1 cellular context compared by ENCODE assay signal in the genomic region with DNA sequence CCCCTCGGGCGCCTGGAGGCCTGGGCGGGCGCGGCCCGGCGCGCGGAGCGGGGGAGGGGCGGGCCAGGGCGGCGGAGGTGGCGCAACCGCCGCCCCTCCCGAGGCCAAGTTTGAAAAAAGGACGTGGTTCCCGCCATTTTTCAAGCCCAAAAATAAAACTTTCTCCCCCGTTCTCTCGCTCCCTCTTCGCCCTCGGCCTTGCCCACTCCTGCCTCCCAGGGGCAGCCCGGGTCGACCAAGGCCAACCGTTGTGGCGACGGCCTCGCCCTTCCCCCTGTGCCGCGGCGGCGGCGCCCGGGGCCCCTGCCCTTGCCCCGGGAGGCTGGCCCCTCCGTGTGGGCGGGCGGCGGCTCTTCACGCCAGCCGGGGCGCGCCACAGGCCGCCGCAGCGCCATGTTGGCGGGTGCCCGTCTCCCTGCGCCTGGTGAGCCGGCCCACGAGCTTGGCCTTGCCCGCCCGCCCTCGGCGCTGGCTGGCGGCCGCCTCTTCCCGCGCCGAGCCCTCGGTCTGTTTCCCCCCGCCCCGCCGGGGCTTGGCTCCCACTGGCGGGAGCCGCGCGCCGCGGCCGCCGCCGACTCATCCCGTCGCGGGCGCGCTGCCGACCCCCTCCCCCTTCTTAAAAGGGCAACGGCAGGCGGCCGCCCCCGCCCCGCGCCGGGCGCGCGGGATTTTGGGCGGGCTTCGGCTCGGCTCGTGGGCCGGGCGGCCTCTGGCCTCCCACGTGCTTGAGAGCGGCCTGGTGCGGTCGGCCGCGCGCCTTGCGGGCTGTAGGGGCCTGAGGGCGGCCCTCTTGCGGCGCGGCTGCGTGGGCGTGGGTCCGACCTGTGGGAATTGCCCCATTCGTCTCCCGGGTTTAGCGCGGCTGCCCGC.
TF ChIP-seq lines count a peak whose summit lies in the region.

No MANE protein-coding gene starts in this region.

TF ChIP-seq in GM12878, 131 proteins besides CTCF, POLR2A, EP300 and RAD21 (continued from another document and continues in another):
- TF ChIP-seq, protein P1, sequence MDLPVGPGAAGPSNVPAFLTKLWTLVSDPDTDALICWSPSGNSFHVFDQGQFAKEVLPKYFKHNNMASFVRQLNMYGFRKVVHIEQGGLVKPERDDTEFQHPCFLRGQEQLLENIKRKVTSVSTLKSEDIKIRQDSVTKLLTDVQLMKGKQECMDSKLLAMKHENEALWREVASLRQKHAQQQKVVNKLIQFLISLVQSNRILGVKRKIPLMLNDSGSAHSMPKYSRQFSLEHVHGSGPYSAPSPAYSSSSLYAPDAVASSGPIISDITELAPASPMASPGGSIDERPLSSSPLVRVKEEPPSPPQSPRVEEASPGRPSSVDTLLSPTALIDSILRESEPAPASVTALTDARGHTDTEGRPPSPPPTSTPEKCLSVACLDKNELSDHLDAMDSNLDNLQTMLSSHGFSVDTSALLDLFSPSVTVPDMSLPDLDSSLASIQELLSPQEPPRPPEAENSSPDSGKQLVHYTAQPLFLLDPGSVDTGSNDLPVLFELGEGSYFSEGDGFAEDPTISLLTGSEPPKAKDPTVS (IDR thresholded peaks at IDR 0.05; ENCODE audit: low read depth, low read length): no peak
- TF ChIP-seq, protein P2, sequence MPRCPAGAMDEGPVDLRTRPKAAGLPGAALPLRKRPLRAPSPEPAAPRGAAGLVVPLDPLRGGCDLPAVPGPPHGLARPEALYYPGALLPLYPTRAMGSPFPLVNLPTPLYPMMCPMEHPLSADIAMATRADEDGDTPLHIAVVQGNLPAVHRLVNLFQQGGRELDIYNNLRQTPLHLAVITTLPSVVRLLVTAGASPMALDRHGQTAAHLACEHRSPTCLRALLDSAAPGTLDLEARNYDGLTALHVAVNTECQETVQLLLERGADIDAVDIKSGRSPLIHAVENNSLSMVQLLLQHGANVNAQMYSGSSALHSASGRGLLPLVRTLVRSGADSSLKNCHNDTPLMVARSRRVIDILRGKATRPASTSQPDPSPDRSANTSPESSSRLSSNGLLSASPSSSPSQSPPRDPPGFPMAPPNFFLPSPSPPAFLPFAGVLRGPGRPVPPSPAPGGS (IDR thresholded peaks at IDR 0.05; ENCODE audit: borderline replicate concordance, insufficient read depth, low read depth, low read length, poor library complexity, severe bottlenecking): peak; percentile 10
- no peak for TF ChIP-seq WRNIP1 (IDR thresholded peaks at IDR 0.05; ENCODE audit: borderline replicate concordance, low read depth, low read length)
- TF ChIP-seq SIX5 (IDR thresholded peaks at IDR 0.05; ENCODE audit: low read depth, low read length, severe bottlenecking): no peak
- no peak for TF ChIP-seq NRF1 (conservative IDR thresholded peaks at IDR 0.05; ENCODE audit: low read depth, low read length)
- no peak for TF ChIP-seq FOXM1 (IDR thresholded peaks at IDR 0.05; ENCODE audit: low read depth, low read length)
- TF ChIP-seq, protein P3, sequence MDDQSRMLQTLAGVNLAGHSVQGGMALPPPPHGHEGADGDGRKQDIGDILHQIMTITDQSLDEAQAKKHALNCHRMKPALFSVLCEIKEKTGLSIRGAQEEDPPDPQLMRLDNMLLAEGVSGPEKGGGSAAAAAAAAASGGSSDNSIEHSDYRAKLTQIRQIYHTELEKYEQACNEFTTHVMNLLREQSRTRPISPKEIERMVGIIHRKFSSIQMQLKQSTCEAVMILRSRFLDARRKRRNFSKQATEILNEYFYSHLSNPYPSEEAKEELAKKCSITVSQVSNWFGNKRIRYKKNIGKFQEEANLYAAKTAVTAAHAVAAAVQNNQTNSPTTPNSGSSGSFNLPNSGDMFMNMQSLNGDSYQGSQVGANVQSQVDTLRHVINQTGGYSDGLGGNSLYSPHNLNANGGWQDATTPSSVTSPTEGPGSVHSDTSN (IDR thresholded peaks at IDR 0.05; ENCODE audit: insufficient replicate concordance, low read depth, low read length): no peak
- TF ChIP-seq NFYA (IDR thresholded peaks at IDR 0.05; ENCODE audit: borderline replicate concordance, low read depth, low read length): no peak
- no peak for TF ChIP-seq IRF4 (IDR thresholded peaks at IDR 0.05; ENCODE audit: low read depth, low read length)
- TF ChIP-seq, protein P4, sequence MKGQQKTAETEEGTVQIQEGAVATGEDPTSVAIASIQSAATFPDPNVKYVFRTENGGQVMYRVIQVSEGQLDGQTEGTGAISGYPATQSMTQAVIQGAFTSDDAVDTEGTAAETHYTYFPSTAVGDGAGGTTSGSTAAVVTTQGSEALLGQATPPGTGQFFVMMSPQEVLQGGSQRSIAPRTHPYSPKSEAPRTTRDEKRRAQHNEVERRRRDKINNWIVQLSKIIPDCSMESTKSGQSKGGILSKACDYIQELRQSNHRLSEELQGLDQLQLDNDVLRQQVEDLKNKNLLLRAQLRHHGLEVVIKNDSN (IDR thresholded peaks at IDR 0.05; ENCODE audit: borderline replicate concordance, extremely low read length, insufficient read depth, low read depth, low read length): peak; percentile 43
- TF ChIP-seq, protein P5, sequence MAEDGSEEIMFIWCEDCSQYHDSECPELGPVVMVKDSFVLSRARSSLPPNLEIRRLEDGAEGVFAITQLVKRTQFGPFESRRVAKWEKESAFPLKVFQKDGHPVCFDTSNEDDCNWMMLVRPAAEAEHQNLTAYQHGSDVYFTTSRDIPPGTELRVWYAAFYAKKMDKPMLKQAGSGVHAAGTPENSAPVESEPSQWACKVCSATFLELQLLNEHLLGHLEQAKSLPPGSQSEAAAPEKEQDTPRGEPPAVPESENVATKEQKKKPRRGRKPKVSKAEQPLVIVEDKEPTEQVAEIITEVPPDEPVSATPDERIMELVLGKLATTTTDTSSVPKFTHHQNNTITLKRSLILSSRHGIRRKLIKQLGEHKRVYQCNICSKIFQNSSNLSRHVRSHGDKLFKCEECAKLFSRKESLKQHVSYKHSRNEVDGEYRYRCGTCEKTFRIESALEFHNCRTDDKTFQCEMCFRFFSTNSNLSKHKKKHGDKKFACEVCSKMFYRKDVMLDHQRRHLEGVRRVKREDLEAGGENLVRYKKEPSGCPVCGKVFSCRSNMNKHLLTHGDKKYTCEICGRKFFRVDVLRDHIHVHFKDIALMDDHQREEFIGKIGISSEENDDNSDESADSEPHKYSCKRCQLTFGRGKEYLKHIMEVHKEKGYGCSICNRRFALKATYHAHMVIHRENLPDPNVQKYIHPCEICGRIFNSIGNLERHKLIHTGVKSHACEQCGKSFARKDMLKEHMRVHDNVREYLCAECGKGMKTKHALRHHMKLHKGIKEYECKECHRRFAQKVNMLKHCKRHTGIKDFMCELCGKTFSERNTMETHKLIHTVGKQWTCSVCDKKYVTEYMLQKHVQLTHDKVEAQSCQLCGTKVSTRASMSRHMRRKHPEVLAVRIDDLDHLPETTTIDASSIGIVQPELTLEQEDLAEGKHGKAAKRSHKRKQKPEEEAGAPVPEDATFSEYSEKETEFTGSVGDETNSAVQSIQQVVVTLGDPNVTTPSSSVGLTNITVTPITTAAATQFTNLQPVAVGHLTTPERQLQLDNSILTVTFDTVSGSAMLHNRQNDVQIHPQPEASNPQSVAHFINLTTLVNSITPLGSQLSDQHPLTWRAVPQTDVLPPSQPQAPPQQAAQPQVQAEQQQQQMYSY (CRISPR knock-in tag; IDR thresholded peaks at IDR 0.05): no peak
- no peak for TF ChIP-seq CBX3 (IDR thresholded peaks at IDR 0.05; ENCODE audit: borderline replicate concordance, low read depth)
- TF ChIP-seq, protein P6, sequence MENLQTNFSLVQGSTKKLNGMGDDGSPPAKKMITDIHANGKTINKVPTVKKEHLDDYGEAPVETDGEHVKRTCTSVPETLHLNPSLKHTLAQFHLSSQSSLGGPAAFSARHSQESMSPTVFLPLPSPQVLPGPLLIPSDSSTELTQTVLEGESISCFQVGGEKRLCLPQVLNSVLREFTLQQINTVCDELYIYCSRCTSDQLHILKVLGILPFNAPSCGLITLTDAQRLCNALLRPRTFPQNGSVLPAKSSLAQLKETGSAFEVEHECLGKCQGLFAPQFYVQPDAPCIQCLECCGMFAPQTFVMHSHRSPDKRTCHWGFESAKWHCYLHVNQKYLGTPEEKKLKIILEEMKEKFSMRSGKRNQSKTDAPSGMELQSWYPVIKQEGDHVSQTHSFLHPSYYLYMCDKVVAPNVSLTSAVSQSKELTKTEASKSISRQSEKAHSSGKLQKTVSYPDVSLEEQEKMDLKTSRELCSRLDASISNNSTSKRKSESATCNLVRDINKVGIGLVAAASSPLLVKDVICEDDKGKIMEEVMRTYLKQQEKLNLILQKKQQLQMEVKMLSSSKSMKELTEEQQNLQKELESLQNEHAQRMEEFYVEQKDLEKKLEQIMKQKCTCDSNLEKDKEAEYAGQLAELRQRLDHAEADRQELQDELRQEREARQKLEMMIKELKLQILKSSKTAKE (IDR thresholded peaks at IDR 0.05; ENCODE audit: low read depth, poor library complexity, severe bottlenecking): no peak
- no peak for TF ChIP-seq CHD1 (IDR thresholded peaks at IDR 0.05; ENCODE audit: low read depth, low read length)
- no peak for TF ChIP-seq NR2C2 (IDR thresholded peaks at IDR 0.05; ENCODE audit: borderline replicate concordance, control insufficient read depth, insufficient read length, low read depth)
- peak; percentile 35 for TF ChIP-seq RUNX3 (IDR thresholded peaks at IDR 0.05; ENCODE audit: low read length)
- TF ChIP-seq MEF2A (IDR thresholded peaks at IDR 0.05; ENCODE audit: insufficient read depth, low read depth, low read length): peak; percentile 7; the same call in 1 of the 2 replicates
- peak; percentile 81; the same call in 1 of the 2 replicates for TF ChIP-seq BACH1 (IDR thresholded peaks at IDR 0.05; ENCODE audit: borderline replicate concordance)
- no peak for TF ChIP-seq ZNF24 (IDR thresholded peaks at IDR 0.05)
- TF ChIP-seq MYB (IDR thresholded peaks at IDR 0.05; ENCODE audit: borderline replicate concordance, low read depth, low read length): no peak
- TF ChIP-seq HDAC2 (IDR thresholded peaks at IDR 0.05): no peak
- TF ChIP-seq SMARCA5 (IDR thresholded peaks at IDR 0.05): peak; percentile 44; the same call in 1 of the 2 replicates
- peak; percentile 81 for TF ChIP-seq MYC (IDR thresholded peaks at IDR 0.05; ENCODE audit: insufficient read depth, insufficient read length, insufficient replicate concordance, low read length, severe bottlenecking)
- TF ChIP-seq SUPT20H (IDR thresholded peaks at IDR 0.05; ENCODE audit: borderline replicate concordance, control insufficient read depth, low read depth, low read length): no peak
- no peak for TF ChIP-seq ZZZ3 (IDR thresholded peaks at IDR 0.05; ENCODE audit: control insufficient read depth, insufficient read length, low read depth)
- TF ChIP-seq, protein P7, sequence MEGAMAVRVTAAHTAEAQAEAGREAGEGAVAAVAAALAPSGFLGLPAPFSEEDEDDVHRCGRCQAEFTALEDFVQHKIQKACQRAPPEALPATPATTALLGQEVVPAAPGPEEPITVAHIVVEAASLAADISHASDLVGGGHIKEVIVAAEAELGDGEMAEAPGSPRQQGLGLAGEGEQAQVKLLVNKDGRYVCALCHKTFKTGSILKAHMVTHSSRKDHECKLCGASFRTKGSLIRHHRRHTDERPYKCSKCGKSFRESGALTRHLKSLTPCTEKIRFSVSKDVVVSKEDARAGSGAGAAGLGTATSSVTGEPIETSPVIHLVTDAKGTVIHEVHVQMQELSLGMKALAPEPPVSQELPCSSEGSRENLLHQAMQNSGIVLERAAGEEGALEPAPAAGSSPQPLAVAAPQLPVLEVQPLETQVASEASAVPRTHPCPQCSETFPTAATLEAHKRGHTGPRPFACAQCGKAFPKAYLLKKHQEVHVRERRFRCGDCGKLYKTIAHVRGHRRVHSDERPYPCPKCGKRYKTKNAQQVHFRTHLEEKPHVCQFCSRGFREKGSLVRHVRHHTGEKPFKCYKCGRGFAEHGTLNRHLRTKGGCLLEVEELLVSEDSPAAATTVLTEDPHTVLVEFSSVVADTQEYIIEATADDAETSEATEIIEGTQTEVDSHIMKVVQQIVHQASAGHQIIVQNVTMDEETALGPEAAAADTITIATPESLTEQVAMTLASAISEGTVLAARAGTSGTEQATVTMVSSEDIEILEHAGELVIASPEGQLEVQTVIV (IDR thresholded peaks at IDR 0.05; ENCODE audit: borderline replicate concordance, partially characterized antibody): no peak
- peak in 1 of 2 experiments; percentile 93; a peak in 2 of 3 replicates for TF ChIP-seq EGR1 (IDR thresholded peaks at IDR 0.05; ENCODE audit: borderline replicate concordance in 1 of 2, low read depth in 2 of 2, low read length in 2 of 2)
- TF ChIP-seq, protein P8, sequence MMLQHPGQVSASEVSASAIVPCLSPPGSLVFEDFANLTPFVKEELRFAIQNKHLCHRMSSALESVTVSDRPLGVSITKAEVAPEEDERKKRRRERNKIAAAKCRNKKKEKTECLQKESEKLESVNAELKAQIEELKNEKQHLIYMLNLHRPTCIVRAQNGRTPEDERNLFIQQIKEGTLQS (IDR thresholded peaks at IDR 0.05; ENCODE audit: borderline replicate concordance, extremely low read depth, low read depth, low read length): no peak
- no peak for TF ChIP-seq SRF (IDR thresholded peaks at IDR 0.05; ENCODE audit: low read depth in 2 of 2, low read length in 2 of 2)
- TF ChIP-seq, protein P9, sequence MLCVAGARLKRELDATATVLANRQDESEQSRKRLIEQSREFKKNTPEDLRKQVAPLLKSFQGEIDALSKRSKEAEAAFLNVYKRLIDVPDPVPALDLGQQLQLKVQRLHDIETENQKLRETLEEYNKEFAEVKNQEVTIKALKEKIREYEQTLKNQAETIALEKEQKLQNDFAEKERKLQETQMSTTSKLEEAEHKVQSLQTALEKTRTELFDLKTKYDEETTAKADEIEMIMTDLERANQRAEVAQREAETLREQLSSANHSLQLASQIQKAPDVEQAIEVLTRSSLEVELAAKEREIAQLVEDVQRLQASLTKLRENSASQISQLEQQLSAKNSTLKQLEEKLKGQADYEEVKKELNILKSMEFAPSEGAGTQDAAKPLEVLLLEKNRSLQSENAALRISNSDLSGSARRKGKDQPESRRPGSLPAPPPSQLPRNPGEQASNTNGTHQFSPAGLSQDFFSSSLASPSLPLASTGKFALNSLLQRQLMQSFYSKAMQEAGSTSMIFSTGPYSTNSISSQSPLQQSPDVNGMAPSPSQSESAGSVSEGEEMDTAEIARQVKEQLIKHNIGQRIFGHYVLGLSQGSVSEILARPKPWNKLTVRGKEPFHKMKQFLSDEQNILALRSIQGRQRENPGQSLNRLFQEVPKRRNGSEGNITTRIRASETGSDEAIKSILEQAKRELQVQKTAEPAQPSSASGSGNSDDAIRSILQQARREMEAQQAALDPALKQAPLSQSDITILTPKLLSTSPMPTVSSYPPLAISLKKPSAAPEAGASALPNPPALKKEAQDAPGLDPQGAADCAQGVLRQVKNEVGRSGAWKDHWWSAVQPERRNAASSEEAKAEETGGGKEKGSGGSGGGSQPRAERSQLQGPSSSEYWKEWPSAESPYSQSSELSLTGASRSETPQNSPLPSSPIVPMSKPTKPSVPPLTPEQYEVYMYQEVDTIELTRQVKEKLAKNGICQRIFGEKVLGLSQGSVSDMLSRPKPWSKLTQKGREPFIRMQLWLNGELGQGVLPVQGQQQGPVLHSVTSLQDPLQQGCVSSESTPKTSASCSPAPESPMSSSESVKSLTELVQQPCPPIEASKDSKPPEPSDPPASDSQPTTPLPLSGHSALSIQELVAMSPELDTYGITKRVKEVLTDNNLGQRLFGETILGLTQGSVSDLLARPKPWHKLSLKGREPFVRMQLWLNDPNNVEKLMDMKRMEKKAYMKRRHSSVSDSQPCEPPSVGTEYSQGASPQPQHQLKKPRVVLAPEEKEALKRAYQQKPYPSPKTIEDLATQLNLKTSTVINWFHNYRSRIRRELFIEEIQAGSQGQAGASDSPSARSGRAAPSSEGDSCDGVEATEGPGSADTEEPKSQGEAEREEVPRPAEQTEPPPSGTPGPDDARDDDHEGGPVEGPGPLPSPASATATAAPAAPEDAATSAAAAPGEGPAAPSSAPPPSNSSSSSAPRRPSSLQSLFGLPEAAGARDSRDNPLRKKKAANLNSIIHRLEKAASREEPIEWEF (IDR thresholded peaks at IDR 0.05; ENCODE audit: insufficient replicate concordance, low read depth, low read length): no peak
